ENCODE assay signal across 20 cellular contexts in genomic region chr16:31114468-31114867, GRCh38. TPM values are rescaled to one million over a fixed set of nuclear protein-coding genes. Genes with fewer than 3 reads are reported as not detected.
A peak's percentile ranks its signal among the peaks of the same experiment; 100 is the strongest.
DNase-seq lines count a peak whose midpoint lies in the region; FAIRE-seq and TF ChIP-seq lines count a peak whose summit lies in the region.
"Had no signal": no experiment of that assay in that cellular context is flagged by ENCODE, and none has a peak within 500 bp of the region (broad histone marks: within the 10 kb centered on the region; RNA-seq: fewer than 3 reads in every experiment).

No MANE protein-coding gene starts in this region.

- H2AFZ ChIP-seq in endothelial cell of umbilical vein (ENCODE audit: low read depth, low read length) (no peak overlapping the region), smooth muscle cell (ENCODE audit: low read depth) (no peak overlapping the region), OCI-LY7 (ENCODE audit: low read length) (no peak overlapping the region)

- H3K9me3 ChIP-seq in endothelial cell of umbilical vein (replicated peaks; ENCODE audit: control insufficient read depth, insufficient read depth, low read length) (no peaks in the 10 kb centered on the region), neutrophil (no peaks in the 10 kb centered on the region), smooth muscle cell (replicated peaks; ENCODE audit: low read depth) (no peaks in the 10 kb centered on the region), OCI-LY7 (ENCODE audit: low read length) (no peaks in the 10 kb centered on the region)
- H3K9me3 ChIP-seq: testis had no signal

- POLR2A ChIA-PET in endothelial cell of umbilical vein (lab: Charles Lee) (no interaction called here), OCI-LY7 (lab: Charles Lee) (interaction anchor here (0.7 kb wide), 2 partner anchors 16 to 87 kb away, joined by 3 to 4 read pairs; no protein-coding TSS in a partner anchor)

- H3K9ac ChIP-seq in endothelial cell of umbilical vein (replicated peaks; ENCODE audit: extremely low read depth, insufficient read depth, low read length) (no peak overlapping the region), smooth muscle cell (ENCODE audit: low read depth) (no peak overlapping the region)

- dilution Hi-C loops in endothelial cell of umbilical vein (cut with MboI; ENCODE audit: extremely low pct_ligation_motif_present, low sequenced_read_pairs): no loop called here

- peaks cover 23% of the 10 kb centered on the region for H3F3A ChIP-seq in smooth muscle cell (ENCODE audit: low read depth)

- intact Hi-C loops in endothelial cell of umbilical vein (cut with micrococcal nuclease): no loop called here
- intact Hi-C loops in OCI-LY7 (cut with micrococcal nuclease; ENCODE audit: unreplicated experiment): loop anchor here (10.0 kb wide), 1 partner anchor 340 kb away; the partner anchor contains the start of gene ARMC5

- FAIRE-seq in endothelial cell of umbilical vein (lab: Jason Lieb, UNC): peak; percentile 12
- no peak for FAIRE-seq in GM12891 (lab: Jason Lieb, UNC)

- H3K9me2 ChIP-seq in OCI-LY7 (ENCODE audit: insufficient read depth, low read length): no peaks in the 10 kb centered on the region

- H3K36me3 ChIP-seq in H7 (replicated peaks; ENCODE audit: control insufficient read depth, insufficient read depth, low read length) (peaks cover 14% of the 10 kb centered on the region), endothelial cell of umbilical vein (ENCODE audit: control insufficient read depth in 2 of 2, extremely low read depth in 1 of 2, insufficient read depth in 2 of 2, low read length in 2 of 2) (peaks cover 10 to 30% of the 10 kb centered on the region in 2 experiments), neutrophil (peaks cover 33% of the 10 kb centered on the region), smooth muscle cell (ENCODE audit: low read depth) (no peaks in the 10 kb centered on the region), OCI-LY7 (ENCODE audit: insufficient read depth, low read length) (peaks cover 41% of the 10 kb centered on the region)

- DNase-seq in AG10803 (ENCODE audit: low read depth) (peak; percentile 35), H7 (peak; percentile 7), endothelial cell of umbilical vein (ENCODE audit: low read depth, low spot score) (no peak), smooth muscle cell (lab: John Stamatoyannopoulos, UW; ENCODE audit: unreplicated experiment) (no peak), NCI-H1694 treated with DMSO at 0.1 percent for 48 hours (lab: John Stamatoyannopoulos, UW) (no peak), OCI-LY7 (ENCODE audit: low spot score) (no peak), GM12891 (ENCODE audit: insufficient read length, low spot score) (no peak)
- DNase-seq: activated CD4-positive, alpha-beta T cell treated with anti-CD3 and anti-CD28 coated beads for 48 hours; anterior cingulate cortex; NCI-H2227 treated with DMSO at 0.1 percent for 48 hours; NK-92 treated with Interleukin-12 subunit alpha and Interleukin-12 subunit beta, amount 100 ng/mL, for 24 hours; SIG-M5; stimulated activated CD4-positive, alpha-beta T cell treated with anti-CD3 and anti-CD28 coated beads, Interleukin-1b, Interleukin-23, amount 100 ng/mL, for 48 hours; T1000; testis had no signal

- BruUV-seq in endothelial cell of umbilical vein (replicated peaks; lab: Mats Ljungman, UMichigan) (no TSS peak), OCI-LY7 (replicated peaks; lab: Mats Ljungman, UMichigan) (no TSS peak)

- H3K27me3 ChIP-seq in H7 (ENCODE audit: control insufficient read depth, insufficient read depth, low read length) (no peaks in the 10 kb centered on the region), endothelial cell of umbilical vein (ENCODE audit: control insufficient read depth in 2 of 2, insufficient read depth in 2 of 2, low read length in 2 of 2) (no peaks in the 10 kb centered on the region), neutrophil (no peaks in the 10 kb centered on the region), smooth muscle cell (ENCODE audit: low read depth) (no peaks in the 10 kb centered on the region)
- H3K27me3 ChIP-seq: testis had no signal

- CTCF ChIA-PET in endothelial cell of umbilical vein (lab: Charles Lee) (interaction anchor here (1.0 kb wide), 1 partner anchor 28 kb away, joined by 3 read pairs; no protein-coding TSS in a partner anchor), OCI-LY7 (lab: Charles Lee; ENCODE audit: unreplicated experiment) (no interaction called here)

- TF ChIP-seq CTCF in AG10803 (conservative IDR thresholded peaks at IDR 0.05; ENCODE audit: low read length) (no peak), endothelial cell of umbilical vein (IDR thresholded peaks at IDR 0.05; ENCODE audit: extremely low read depth in 1 of 2, insufficient read depth in 1 of 2, low read depth in 1 of 2, low read length in 2 of 2) (no peak), neutrophil (IDR thresholded peaks at IDR 0.05) (no peak), smooth muscle cell (IDR thresholded peaks at IDR 0.05; ENCODE audit: borderline replicate concordance, insufficient read depth, poor library complexity, severe bottlenecking) (no peak), OCI-LY7 (conservative IDR thresholded peaks at IDR 0.05; ENCODE audit: low read length) (no peak)

- H3K4me1 ChIP-seq in endothelial cell of umbilical vein (ENCODE audit: control insufficient read depth, extremely low read depth, insufficient read depth, low read length) (peaks cover 7% of the 10 kb centered on the region), neutrophil (ENCODE audit: control insufficient read depth in 1 of 2, insufficient read depth in 1 of 2, low read depth in 1 of 2, low read length in 1 of 2) (peaks cover 51 to 58% of the 10 kb centered on the region in 2 experiments), smooth muscle cell (ENCODE audit: low read depth) (no peaks in the 10 kb centered on the region), OCI-LY7 (ENCODE audit: insufficient read depth, low read length, poor library complexity, severe bottlenecking) (peaks cover 8% of the 10 kb centered on the region)

- H3K79me2 ChIP-seq in endothelial cell of umbilical vein (ENCODE audit: control insufficient read depth, insufficient read depth, low read length) (peaks cover 16% of the 10 kb centered on the region), smooth muscle cell (ENCODE audit: low read depth) (peaks cover 16% of the 10 kb centered on the region), OCI-LY7 (ENCODE audit: insufficient read depth, low read depth, low read length) (peaks cover 16% of the 10 kb centered on the region)

- no peaks in the 10 kb centered on the region for H3K9me1 ChIP-seq in endothelial cell of umbilical vein (replicated peaks; ENCODE audit: control insufficient read depth, extremely low read depth, insufficient read depth, low read length)

- 96% methylated on average over 8 of the region's 8 CpGs for WGBS in smooth muscle cell (ENCODE audit: low lambda C conversion rate)

- no peak for TF ChIP-seq POLR2A in endothelial cell of umbilical vein (IDR thresholded peaks at IDR 0.05; ENCODE audit: low read depth, low read length)
- no peak for TF ChIP-seq POLR2A in GM12891 (IDR thresholded peaks at IDR 0.05; ENCODE audit: low read depth, low read length)

- H3K4me3 ChIP-seq in AG10803 (ENCODE audit: low read length) (no peak overlapping the region), H7 (ENCODE audit: insufficient read depth, low read depth, low read length) (no peak overlapping the region), endothelial cell of umbilical vein (replicated peaks in 1 of 3; ENCODE audit: insufficient read depth in 1 of 3, low read depth in 1 of 3, low read length in 3 of 3) (no peak overlapping the region), neutrophil (ENCODE audit: low read depth in 1 of 2, low read length in 1 of 2) (no peak overlapping the region), smooth muscle cell (no peak overlapping the region), OCI-LY7 (ENCODE audit: low read depth, low read length, poor library complexity, severe bottlenecking) (no peak overlapping the region)
- H3K4me3 ChIP-seq: testis had no signal

- H3K4me2 ChIP-seq in endothelial cell of umbilical vein (ENCODE audit: insufficient read depth, low read length) (no peak overlapping the region), smooth muscle cell (no peak overlapping the region), OCI-LY7 (ENCODE audit: low read length) (no peak overlapping the region)

- H3K27ac ChIP-seq in endothelial cell of umbilical vein (ENCODE audit: insufficient read depth, low read depth, low read length) (no peak overlapping the region), neutrophil (peak overlapping the region; percentile 93), smooth muscle cell (ENCODE audit: low read depth) (no peak overlapping the region), OCI-LY7 (ENCODE audit: low read depth, low read length, poor library complexity, severe bottlenecking) (no peak overlapping the region)

- H4K20me1 ChIP-seq in endothelial cell of umbilical vein (replicated peaks; ENCODE audit: control insufficient read depth, extremely low read depth, insufficient read depth, low read length): no peaks in the 10 kb centered on the region
- H4K20me1 ChIP-seq in smooth muscle cell (ENCODE audit: low read depth): no peaks in the 10 kb centered on the region
- H4K20me1 ChIP-seq in OCI-LY7 (ENCODE audit: insufficient read depth, low read length): peaks cover 10% of the 10 kb centered on the region

RNA-seq across cellular contexts. Expression of gene KAT8, which starts 3.0 kb away (rescaled TPM):
- 61.7 and 77.2 TPM in 2 replicates for total RNA-seq in H7 (2014; rRNA removed; shearing (Covaris generic))
- total RNA-seq in endothelial cell of umbilical vein (42.1 and 42.8 TPM in 2 replicates), smooth muscle cell (26.3 and 32.9 TPM in 2 replicates), OCI-LY7 (2022) (95.3 and 102 TPM in 2 replicates)
- polyA plus RNA-seq in endothelial cell of umbilical vein (30.7 and 33.3 TPM in 2 replicates), smooth muscle cell (27.4 and 29.1 TPM in 2 replicates)
- 34.3 and 35.5 TPM in 2 replicates for polyA plus RNA-seq in endothelial cell of umbilical vein (2011; cell fraction: cytosol; rRNA removed)
- 77.6 and 81.0 TPM in 2 replicates for polyA plus RNA-seq in endothelial cell of umbilical vein (2011; cell fraction: nucleus; rRNA removed)
- polyA plus RNA-seq in endothelial cell of umbilical vein (2012): 22.1 and 28.4 TPM in 2 replicates
- polyA minus RNA-seq in endothelial cell of umbilical vein: 19.9 and 21.8 TPM in 2 replicates
- polyA minus RNA-seq in endothelial cell of umbilical vein (2011; cell fraction: cytosol; rRNA and poly(A)+ RNA removed): 19.7 TPM
- polyA minus RNA-seq in endothelial cell of umbilical vein (2011; cell fraction: nucleus; rRNA and poly(A)+ RNA removed): 18.9 and 19.1 TPM in 2 replicates
- total RNA-seq in OCI-LY7 (2014; rRNA removed; shearing (Covaris generic)): 86.9 and 89.1 TPM in 2 replicates
- polyA plus RNA-seq in GM12891 (2012; ENCODE audit: low read depth, missing spikeins): 23.9 TPM

RNA-seq across cellular contexts. Expression of gene BCKDK, which starts 6.3 kb away (rescaled TPM):
- 52.7 and 64.0 TPM in 2 replicates for total RNA-seq in H7 (2014; rRNA removed; shearing (Covaris generic))
- 56.5 and 57.8 TPM in 2 replicates for total RNA-seq in endothelial cell of umbilical vein
- polyA plus RNA-seq in endothelial cell of umbilical vein: 78.3 and 96.7 TPM in 2 replicates
- 54.0 and 59.0 TPM in 2 replicates for polyA plus RNA-seq in endothelial cell of umbilical vein (2011; cell fraction: cytosol; rRNA removed)
- polyA plus RNA-seq in endothelial cell of umbilical vein (2011; cell fraction: nucleus; rRNA removed): 47.8 and 53.5 TPM in 2 replicates
- polyA plus RNA-seq in endothelial cell of umbilical vein (2012): 55.8 and 72.9 TPM in 2 replicates
- 27.8 and 28.1 TPM in 2 replicates for polyA minus RNA-seq in endothelial cell of umbilical vein
- 20.4 TPM for polyA minus RNA-seq in endothelial cell of umbilical vein (2011; cell fraction: cytosol; rRNA and poly(A)+ RNA removed)
- polyA minus RNA-seq in endothelial cell of umbilical vein (2011; cell fraction: nucleus; rRNA and poly(A)+ RNA removed): 14.4 and 19.6 TPM in 2 replicates
- total RNA-seq in smooth muscle cell: 32.1 and 40.5 TPM in 2 replicates
- 82.6 and 87.9 TPM in 2 replicates for polyA plus RNA-seq in smooth muscle cell
- total RNA-seq in OCI-LY7 (2014; rRNA removed; shearing (Covaris generic)): 25.0 and 40.4 TPM in 2 replicates
- total RNA-seq in OCI-LY7 (2022): 36.5 and 39.0 TPM in 2 replicates
- polyA plus RNA-seq in GM12891 (2012; ENCODE audit: low read depth, missing spikeins): 33.7 TPM

RNA-seq across cellular contexts. Expression of gene VKORC1, which starts 19.9 kb away (rescaled TPM):
- 127 and 135 TPM in 2 replicates for total RNA-seq in H7 (2014; rRNA removed; shearing (Covaris generic))
- total RNA-seq in endothelial cell of umbilical vein (91.8 and 93.5 TPM in 2 replicates), smooth muscle cell (232 and 253 TPM in 2 replicates), OCI-LY7 (2022) (60.1 and 70.2 TPM in 2 replicates)
- polyA plus RNA-seq in endothelial cell of umbilical vein (586 and 728 TPM in 2 replicates), smooth muscle cell (340 and 394 TPM in 2 replicates)
- polyA plus RNA-seq in endothelial cell of umbilical vein (2011; cell fraction: cytosol; rRNA removed): 280 and 326 TPM in 2 replicates
- 108 and 116 TPM in 2 replicates for polyA plus RNA-seq in endothelial cell of umbilical vein (2011; cell fraction: nucleus; rRNA removed)
- 127 and 148 TPM in 2 replicates for polyA plus RNA-seq in endothelial cell of umbilical vein (2012)
- polyA minus RNA-seq in endothelial cell of umbilical vein: 286 and 321 TPM in 2 replicates
- 75.9 TPM for polyA minus RNA-seq in endothelial cell of umbilical vein (2011; cell fraction: cytosol; rRNA and poly(A)+ RNA removed)
- polyA minus RNA-seq in endothelial cell of umbilical vein (2011; cell fraction: nucleus; rRNA and poly(A)+ RNA removed): 22.7 and 23.5 TPM in 2 replicates
- 68.8 and 69.3 TPM in 2 replicates for total RNA-seq in OCI-LY7 (2014; rRNA removed; shearing (Covaris generic))
- 85.3 TPM for polyA plus RNA-seq in GM12891 (2012; ENCODE audit: low read depth, missing spikeins)

RNA-seq across cellular contexts. Expression of gene PRSS8, which starts 21.1 kb away (rescaled TPM):
- 57.1 and 65.4 TPM in 2 replicates for total RNA-seq in H7 (2014; rRNA removed; shearing (Covaris generic))
- total RNA-seq in endothelial cell of umbilical vein: not detected in 2 replicates
- 0.11 and 0.12 TPM in 2 replicates for polyA plus RNA-seq in endothelial cell of umbilical vein
- not detected in 2 replicates for polyA plus RNA-seq in endothelial cell of umbilical vein (2011; cell fraction: cytosol; rRNA removed)
- polyA plus RNA-seq in endothelial cell of umbilical vein (2011; cell fraction: nucleus; rRNA removed): 0.12 TPM in 1 of 2 replicates, not detected in the other
- not detected in 2 replicates for polyA plus RNA-seq in endothelial cell of umbilical vein (2012)
- 0.15 TPM in 1 of 2 replicates, not detected in the other for polyA minus RNA-seq in endothelial cell of umbilical vein
- polyA minus RNA-seq in endothelial cell of umbilical vein (2011; cell fraction: cytosol; rRNA and poly(A)+ RNA removed): not detected
- not detected in 2 replicates for polyA minus RNA-seq in endothelial cell of umbilical vein (2011; cell fraction: nucleus; rRNA and poly(A)+ RNA removed)
- 15.1 and 17.3 TPM in 2 replicates for total RNA-seq in smooth muscle cell
- 13.9 and 68.0 TPM in 2 replicates for polyA plus RNA-seq in smooth muscle cell
- total RNA-seq in OCI-LY7 (2014; rRNA removed; shearing (Covaris generic)): not detected in 2 replicates
- not detected in 2 replicates for total RNA-seq in OCI-LY7 (2022)
- polyA plus RNA-seq in GM12891 (2012; ENCODE audit: low read depth, missing spikeins): not detected
- total RNA-seq: activated T-helper 1 cell treated with anti-CD3 and anti-CD28 coated beads, Interleukin-12 subunit alpha, Interleukin-12 subunit beta, Interleukin-2, Interleukin-4 antibody, amounts not matched to agents 30 ng/mL and 10 ng/mL and 1 ng/mL, durations not matched to agents 14 hours and 24 hours and 36 hours; dermis microvascular lymphatic vessel endothelial cell; fibroblast of lung had no signal
- polyA plus RNA-seq: BJ, fibroblast of lung had no signal

RNA-seq across cellular contexts. Expression of gene PRSS53, which starts 25.7 kb away (rescaled TPM):
- 1.3 and 4.5 TPM in 2 replicates for total RNA-seq in H7 (2014; rRNA removed; shearing (Covaris generic))
- total RNA-seq in endothelial cell of umbilical vein (2.8 and 4.5 TPM in 2 replicates), smooth muscle cell (5.1 and 6.3 TPM in 2 replicates), OCI-LY7 (2022) (5.7 and 6.1 TPM in 2 replicates)
- polyA plus RNA-seq in endothelial cell of umbilical vein (3.5 and 4.6 TPM in 2 replicates), smooth muscle cell (0.66 and 1.1 TPM in 2 replicates)
- polyA plus RNA-seq in endothelial cell of umbilical vein (2011; cell fraction: cytosol; rRNA removed): 0.49 and 0.90 TPM in 2 replicates
- polyA plus RNA-seq in endothelial cell of umbilical vein (2011; cell fraction: nucleus; rRNA removed): 23.7 and 25.2 TPM in 2 replicates
- polyA plus RNA-seq in endothelial cell of umbilical vein (2012): 1.4 and 1.8 TPM in 2 replicates
- 1.1 and 1.7 TPM in 2 replicates for polyA minus RNA-seq in endothelial cell of umbilical vein
- 0.20 TPM for polyA minus RNA-seq in endothelial cell of umbilical vein (2011; cell fraction: cytosol; rRNA and poly(A)+ RNA removed)
- polyA minus RNA-seq in endothelial cell of umbilical vein (2011; cell fraction: nucleus; rRNA and poly(A)+ RNA removed): 2.5 and 4.8 TPM in 2 replicates
- total RNA-seq in OCI-LY7 (2014; rRNA removed; shearing (Covaris generic)): 3.7 and 4.4 TPM in 2 replicates
- 1.5 TPM for polyA plus RNA-seq in GM12891 (2012; ENCODE audit: low read depth, missing spikeins)

Comparison
In these comparisons a context has a peak if more than half of its experiments do, and no peak if none do; other contexts are left out.
1. DNase-seq: peak in AG10803 (single experiment) and H7 (single experiment); none in endothelial cell of umbilical vein (single experiment), smooth muscle cell (single experiment), NCI-H1694 treated with DMSO at 0.1 percent for 48 hours (single experiment), OCI-LY7 (single experiment) and GM12891 (single experiment).